In genomic region chr17:1561420-1562177, GRCh38 we compare ENCODE assay signal across 8 cellular contexts. TPM values are rescaled to one million over a fixed set of nuclear protein-coding genes. Genes with fewer than 3 reads are reported as not detected.
DNase-seq lines count a peak whose midpoint lies in the region; ATAC-seq and TF ChIP-seq lines count a peak whose summit lies in the region.

No MANE protein-coding gene starts in this region.

- CTCF ChIA-PET in Panc1 (lab: Charles Lee), result no interaction called here

- DNase-seq in CD4-positive, CD25-positive, alpha-beta regulatory T cell, result peak; percentile 11 to 51 (median 43)
- peak; percentile 86 for DNase-seq in H7
- no peak for DNase-seq in Panc1 (ENCODE audit: low read depth, low spot score)
- DNase-seq in activated naive CD8-positive, alpha-beta T cell treated with anti-CD3 and anti-CD28 coated beads, Interleukin-2, amount 50 U/mL, for 24 hours, result peak; percentile 57
- DNase-seq in iPS DF 6.9 (ENCODE audit: low read depth, low spot score), result no peak
- no peak for DNase-seq in cortex of kidney (lab: John Stamatoyannopoulos, UW)
- DNase-seq in NCI-H2196 (lab: John Stamatoyannopoulos, UW; ENCODE audit: unreplicated experiment), result no peak

- no peaks in the 10 kb centered on the region for H3K9me3 ChIP-seq in CD4-positive, CD25-positive, alpha-beta regulatory T cell (ENCODE audit: control insufficient read depth in 2 of 2, low read length in 2 of 2)
- H3K9me3 ChIP-seq in Panc1 (ENCODE audit: control insufficient read depth, insufficient read depth, low read depth, low read length), result no peaks in the 10 kb centered on the region
- no peaks in the 10 kb centered on the region for H3K9me3 ChIP-seq in iPS DF 6.9 (ENCODE audit: control insufficient read depth, insufficient read depth, low read length)
- no peaks in the 10 kb centered on the region for H3K9me3 ChIP-seq in skeletal muscle tissue (ENCODE audit: control insufficient read depth in 3 of 3, low read length in 3 of 3)

- peak overlapping the region; percentile 44 for H3K4me3 ChIP-seq in CD4-positive, CD25-positive, alpha-beta regulatory T cell (ENCODE audit: low read depth, low read length)
- H3K4me3 ChIP-seq in H7 (ENCODE audit: insufficient read depth, low read depth, low read length) (peak overlapping the region; percentile 83), Panc1 (ENCODE audit: low read depth in 2 of 2, low read length in 2 of 2) (peak overlapping the region; percentile 56 to 64), iPS DF 6.9 (ENCODE audit: low read length) (peak overlapping the region; percentile 81), skeletal muscle tissue (ENCODE audit: low read length in 3 of 3) (peak overlapping the region; percentile 68 to 77 (median 77))

- peaks cover 8% of the 10 kb centered on the region for H3K36me3 Mint-ChIP-seq in CD4-positive, CD25-positive, alpha-beta regulatory T cell
- peaks cover 4% of the 10 kb centered on the region for H3K36me3 Mint-ChIP-seq in activated naive CD8-positive, alpha-beta T cell treated with anti-CD3 and anti-CD28 coated beads, Interleukin-2, amount 50 U/mL, for 24 hours (ENCODE audit: low read depth)

- BruUV-seq in Panc1 (replicated peaks; lab: Mats Ljungman, UMichigan), result no TSS peak

- H3K27me3 Mint-ChIP-seq in CD4-positive, CD25-positive, alpha-beta regulatory T cell, result no peaks in the 10 kb centered on the region
- H3K27me3 Mint-ChIP-seq in activated naive CD8-positive, alpha-beta T cell treated with anti-CD3 and anti-CD28 coated beads, Interleukin-2, amount 50 U/mL, for 24 hours, result no peaks in the 10 kb centered on the region

- no peak for TF ChIP-seq CTCF in Panc1 (IDR thresholded peaks at IDR 0.05)

- peak overlapping the region; percentile 54 to 91 (median 82) for H3K27ac Mint-ChIP-seq in CD4-positive, CD25-positive, alpha-beta regulatory T cell
- peak overlapping the region; percentile 60 for H3K27ac Mint-ChIP-seq in activated naive CD8-positive, alpha-beta T cell treated with anti-CD3 and anti-CD28 coated beads, Interleukin-2, amount 50 U/mL, for 24 hours

- peaks cover 11 to 52% (median 22%) of the 10 kb centered on the region in 4 donors for H3K4me1 Mint-ChIP-seq in CD4-positive, CD25-positive, alpha-beta regulatory T cell
- peaks cover 30% of the 10 kb centered on the region for H3K4me1 Mint-ChIP-seq in activated naive CD8-positive, alpha-beta T cell treated with anti-CD3 and anti-CD28 coated beads, Interleukin-2, amount 50 U/mL, for 24 hours

- H3K4me1 ChIP-seq in CD4-positive, CD25-positive, alpha-beta regulatory T cell (ENCODE audit: control insufficient read depth, insufficient read depth, low read length, poor library complexity, severe bottlenecking), result peaks cover 19% of the 10 kb centered on the region
- H3K4me1 ChIP-seq in Panc1 (ENCODE audit: control insufficient read depth, insufficient read depth, low read length) (peaks cover 4% of the 10 kb centered on the region; the same call in 1 of the 2 replicates), iPS DF 6.9 (ENCODE audit: control insufficient read depth, insufficient read depth, low read length) (no peaks in the 10 kb centered on the region), skeletal muscle tissue (ENCODE audit: control insufficient read depth in 3 of 3, insufficient read depth in 3 of 3, low read length in 3 of 3) (peaks cover 18 to 35% (median 24%) of the 10 kb centered on the region in 3 donors)

- intact Hi-C loops in Panc1 (cut with micrococcal nuclease; ENCODE audit: unreplicated experiment), result no loop called here

- H3K9ac ChIP-seq in skeletal muscle tissue (ENCODE audit: low read depth in 1 of 3, low read length in 3 of 3), result peak overlapping the region; percentile 77 to 82 (median 82)

- no peaks in the 10 kb centered on the region for H3K27me3 ChIP-seq in CD4-positive, CD25-positive, alpha-beta regulatory T cell (ENCODE audit: control insufficient read depth, insufficient read depth, low read length)
- H3K27me3 ChIP-seq in H7 (ENCODE audit: control insufficient read depth, insufficient read depth, low read length) (no peaks in the 10 kb centered on the region), Panc1 (ENCODE audit: control insufficient read depth, insufficient read depth, low read length) (no peaks in the 10 kb centered on the region), iPS DF 6.9 (ENCODE audit: control insufficient read depth, insufficient read depth, low read length) (no peaks in the 10 kb centered on the region), skeletal muscle tissue (ENCODE audit: control insufficient read depth in 3 of 3, insufficient read depth in 3 of 3, low read length in 3 of 3) (no peaks in the 10 kb centered on the region)

- peak; percentile 27 to 33 for ATAC-seq in CD4-positive, CD25-positive, alpha-beta regulatory T cell (ENCODE audit: low read depth in 2 of 2)
- ATAC-seq in Panc1, result peak; percentile 31
- peak; percentile 31 for ATAC-seq in activated naive CD8-positive, alpha-beta T cell treated with anti-CD3 and anti-CD28 coated beads, Interleukin-2, amount 50 U/mL, for 24 hours

- POLR2A ChIA-PET in Panc1 (lab: Charles Lee), result no interaction called here

- WGBS in iPS DF 6.9 (ENCODE audit: insufficient coverage, insufficient read length), result no CpG with 5 or more reads among the region's 47 CpGs

- H3K4me3 Mint-ChIP-seq in CD4-positive, CD25-positive, alpha-beta regulatory T cell, result peak overlapping the region; percentile 85 to 94 (median 90)
- H3K4me3 Mint-ChIP-seq in activated naive CD8-positive, alpha-beta T cell treated with anti-CD3 and anti-CD28 coated beads, Interleukin-2, amount 50 U/mL, for 24 hours, result peak overlapping the region; percentile 82

- no peaks in the 10 kb centered on the region for H3K36me3 ChIP-seq in CD4-positive, CD25-positive, alpha-beta regulatory T cell (ENCODE audit: control insufficient read depth, insufficient read depth, low read length)
- H3K36me3 ChIP-seq in H7 (replicated peaks; ENCODE audit: control insufficient read depth, insufficient read depth, low read length) (peaks cover 2% of the 10 kb centered on the region), Panc1 (ENCODE audit: control insufficient read depth, insufficient read depth, low read length) (no peaks in the 10 kb centered on the region), iPS DF 6.9 (ENCODE audit: control insufficient read depth, insufficient read depth, low read length) (no peaks in the 10 kb centered on the region), skeletal muscle tissue (ENCODE audit: control insufficient read depth in 3 of 3, insufficient read depth in 3 of 3, low read length in 3 of 3) (peaks cover 0 to 2% (median under 1%) of the 10 kb centered on the region in 3 donors)

- H3K9me3 Mint-ChIP-seq in CD4-positive, CD25-positive, alpha-beta regulatory T cell, result no peaks in the 10 kb centered on the region
- no peaks in the 10 kb centered on the region for H3K9me3 Mint-ChIP-seq in activated naive CD8-positive, alpha-beta T cell treated with anti-CD3 and anti-CD28 coated beads, Interleukin-2, amount 50 U/mL, for 24 hours

- H3K27ac ChIP-seq in CD4-positive, CD25-positive, alpha-beta regulatory T cell (ENCODE audit: insufficient read depth, low read length, poor library complexity, severe bottlenecking), result peak overlapping the region; percentile 63
- H3K27ac ChIP-seq in Panc1 (ENCODE audit: low read length), result 0 out of 2 replicates have a peak overlapping the region, but pooled peaks have one; percentile 57
- no peak overlapping the region for H3K27ac ChIP-seq in iPS DF 6.9 (ENCODE audit: low read length)
- peak overlapping the region; percentile 69 for H3K27ac ChIP-seq in skeletal muscle tissue (ENCODE audit: low read depth, low read length)

- in situ Hi-C loops in Panc1 (cut with HindIII; ENCODE audit: low pct_unique_long_range_greater_than_20kb, low sequenced_read_pairs), result no loop called here

RNA-seq across cellular contexts. Expression of gene PITPNA, which starts 1.0 kb away (rescaled TPM):
- 40.5 TPM for total RNA-seq in CD4-positive, CD25-positive, alpha-beta regulatory T cell
- polyA plus RNA-seq in CD4-positive, CD25-positive, alpha-beta regulatory T cell, result 10 to 100 TPM; 21.2 to 35.2 (median 26.8) TPM
- 22.5 and 23.1 TPM in 2 replicates for total RNA-seq in H7 (2014; rRNA removed; shearing (Covaris generic))
- total RNA-seq in Panc1 (2021; ENCODE audit: unreplicated experiment), result 64.5 TPM
- polyA plus RNA-seq in Panc1 (2012; ENCODE audit: insufficient read length), result 68.7 TPM
- 11.0 TPM for total RNA-seq in skeletal muscle tissue

RNA-seq across cellular contexts. Expression of gene INPP5K, which starts 45.2 kb away (rescaled TPM):
- 193 TPM for total RNA-seq in CD4-positive, CD25-positive, alpha-beta regulatory T cell
- 100 to 1,000 TPM; 115 to 130 (median 121) TPM for polyA plus RNA-seq in CD4-positive, CD25-positive, alpha-beta regulatory T cell
- 17.6 and 20.7 TPM in 2 replicates for total RNA-seq in H7 (2014; rRNA removed; shearing (Covaris generic))
- total RNA-seq in Panc1 (2021; ENCODE audit: unreplicated experiment) (21.3 TPM), skeletal muscle tissue (23.0 TPM)
- polyA plus RNA-seq in Panc1 (2012; ENCODE audit: insufficient read length), result 39.1 TPM

Comparison
In these comparisons a context has a peak if more than half of its experiments do, and no peak if none do; other contexts are left out.
1. DNase-seq: peak in CD4-positive, CD25-positive, alpha-beta regulatory T cell (3 of 3), H7 (single experiment) and activated naive CD8-positive, alpha-beta T cell treated with anti-CD3 and anti-CD28 coated beads, Interleukin-2, amount 50 U/mL, for 24 hours (single experiment); none in Panc1 (single experiment), iPS DF 6.9 (single experiment), cortex of kidney (single experiment) and NCI-H2196 (single experiment).
2. Peak in every context shown above with its lines, with median percentiles within 50 percentile points of each other: ATAC-seq and H3K4me3 ChIP-seq.